In the genomic region with DNA sequence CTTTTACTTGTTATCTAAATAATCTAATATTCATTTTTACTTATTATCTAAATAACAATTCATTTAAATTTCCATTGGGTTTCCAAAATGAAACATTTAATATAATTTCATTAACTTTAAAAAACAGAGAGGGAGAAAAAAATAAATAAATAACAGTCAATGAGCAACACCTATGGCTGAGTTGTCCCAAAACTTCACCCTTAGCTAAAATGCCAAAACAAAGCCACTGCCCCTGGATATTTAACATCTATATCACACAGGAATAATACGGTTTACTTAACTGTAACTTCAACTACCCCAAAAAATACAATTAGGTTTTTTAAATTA, we compare ENCODE assay signal across 1 cellular context.
TF ChIP-seq lines count a peak whose summit lies in the region.

No MANE protein-coding gene starts in this region.

TF ChIP-seq in liver, 16 proteins besides CTCF, POLR2A, EP300 and RAD21 (continued from another document):
- no peak for TF ChIP-seq GABPA (IDR thresholded peaks at IDR 0.05 in 1 of 2, conservative IDR thresholded peaks at IDR 0.05 in 1 of 2)
- TF ChIP-seq FOXA1 (IDR thresholded peaks at IDR 0.05), result no peak
- TF ChIP-seq HNF4G (IDR thresholded peaks at IDR 0.05), result no peak
- TF ChIP-seq, protein P1, sequence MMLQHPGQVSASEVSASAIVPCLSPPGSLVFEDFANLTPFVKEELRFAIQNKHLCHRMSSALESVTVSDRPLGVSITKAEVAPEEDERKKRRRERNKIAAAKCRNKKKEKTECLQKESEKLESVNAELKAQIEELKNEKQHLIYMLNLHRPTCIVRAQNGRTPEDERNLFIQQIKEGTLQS (IDR thresholded peaks at IDR 0.05), result no peak
- TF ChIP-seq FOXA2 (IDR thresholded peaks at IDR 0.05), result no peak
